Comparison of ENCODE assay signal across 8 cellular contexts in genomic region chr9:16191691-16192402, GRCh38.
A peak's percentile ranks its signal among the peaks of the same experiment; 100 is the strongest.
DNase-seq lines count a peak whose midpoint lies in the region; ATAC-seq, FAIRE-seq and TF ChIP-seq lines count a peak whose summit lies in the region.

No MANE protein-coding gene starts in this region.

- DNase-seq in A549 (ENCODE audit: low read depth in 1 of 2, low spot score in 1 of 2) (peak; percentile 83 to 84), GM12865 (ENCODE audit: low read depth) (peak; percentile 68), NCI-H774 (lab: John Stamatoyannopoulos, UW) (peak; percentile 56), astrocyte of the hippocampus (ENCODE audit: low read depth, low spot score) (peak; percentile 95), iPS-NIHi7 (ENCODE audit: extremely low spot score) (peak; percentile 92)
- DNase-seq in stimulated activated CD4-positive, alpha-beta T cell treated with anti-CD3 and anti-CD28 coated beads, Interleukin-12 subunit alpha, Interleukin-12 subunit beta, amount 100 ng/mL, for 48 hours (ENCODE audit: low read depth in 2 of 3, low spot score in 1 of 3) = peak; percentile 5 to 16 (median 15)

- peaks cover 33% of the 10 kb centered on the region for H3K4me1 ChIP-seq in A549

- CTCF ChIA-PET in A549 (lab: Yijun Ruan, JAX) = interaction anchor here (0.7 to 2.1 kb wide), 17 partner anchors 11 to 426 kb away, joined by 3 to 7 read pairs (median 4); no protein-coding TSS in a partner anchor

- ATAC-seq in A549 (peak; percentile 97 to 99), HG03064 (IDR thresholded peaks at IDR 0.05; ENCODE audit: low read depth, unreplicated experiment) (peak; percentile 82), HG02623 (IDR thresholded peaks at IDR 0.05; ENCODE audit: unreplicated experiment) (no peak)

- H3K27ac ChIP-seq in A549 = peak overlapping the region; percentile 87 to 95

- WGBS in A549 (ENCODE audit: missing lambda C conversion rate) = 2% methylated on average over 14 of the region's 14 CpGs

- TF ChIP-seq POLR2A in A549 (IDR thresholded peaks at IDR 0.05; ENCODE audit: low read length) = no peak

- H3K4me3 ChIP-seq in A549 = no peak overlapping the region
- H3K4me3 ChIP-seq in GM12865 (ENCODE audit: low read depth, low read length) = no peak overlapping the region

- H3K9me3 ChIP-seq in A549 = peaks cover 14% of the 10 kb centered on the region; the same call in 2 of the 3 replicates

- peak; percentile 94 to 98 for TF ChIP-seq RAD21 in A549 (conservative IDR thresholded peaks at IDR 0.05 in 1 of 2, IDR thresholded peaks at IDR 0.05 in 1 of 2)

- POLR2A ChIA-PET in A549 (lab: Yijun Ruan, JAX) = no interaction called here

- peak overlapping the region; percentile 78 for H3K4me2 ChIP-seq in A549

- FAIRE-seq in A549 (lab: Jason Lieb, UNC) = peak; percentile 78

- no peak for TF ChIP-seq EP300 in A549 (IDR thresholded peaks at IDR 0.05)

- TF ChIP-seq CTCF in A549 (IDR thresholded peaks at IDR 0.05) (peak; percentile 87), GM12865 (IDR thresholded peaks at IDR 0.05; ENCODE audit: insufficient read depth, low read depth, low read length, missing control alignments) (peak; percentile 87)

TF ChIP-seq in A549, 52 proteins besides CTCF, POLR2A, EP300 and RAD21:
- TF ChIP-seq GATA3 (IDR thresholded peaks at IDR 0.05; ENCODE audit: borderline replicate concordance) (peak; percentile 76; the same call in 1 of the 2 replicates), RFX5 (IDR thresholded peaks at IDR 0.05) (0 out of 2 replicates have a peak, but pooled peaks have one; percentile 42), CEBPB (IDR thresholded peaks at IDR 0.05) (0 out of 4 replicates have a peak, but pooled peaks of 1 of the 2 experiments have one; percentile 9), FOSL2 (IDR thresholded peaks at IDR 0.05) (no peak), FOSL2 (CRISPR knock-in tag; IDR thresholded peaks at IDR 0.05) (peak; percentile 18; the same call in 1 of the 2 replicates), TP53 (CRISPR knock-in tag; IDR thresholded peaks at IDR 0.05) (no peak), BHLHE40 (IDR thresholded peaks at IDR 0.05; ENCODE audit: low read depth, low read length) (no peak), SMC3 (IDR thresholded peaks at IDR 0.05) (peak; percentile 99), MAX (IDR thresholded peaks at IDR 0.05) (peak; percentile 73), HEYL (CRISPR knock-in tag; IDR thresholded peaks at IDR 0.05) (no peak), ZSCAN20 (CRISPR knock-in tag; IDR thresholded peaks at IDR 0.05) (no peak), MAFK (IDR thresholded peaks at IDR 0.05; ENCODE audit: partially characterized antibody) (no peak)

Comparison
In these comparisons a context has a peak if more than half of its experiments do, and no peak if none do; other contexts are left out.
1. DNase-seq: peak in every context shown above with its lines; median percentile 95 in astrocyte of the hippocampus; 92 in iPS-NIHi7; 84 in A549; 68 in GM12865; 56 in NCI-H774; 15 in stimulated activated CD4-positive, alpha-beta T cell treated with anti-CD3 and anti-CD28 coated beads, Interleukin-12 subunit alpha, Interleukin-12 subunit beta, amount 100 ng/mL, for 48 hours.